ENCODE assay signal across 12 cellular contexts in genomic region chr9:137168575-137168906, GRCh38. TPM values are rescaled to one million over a fixed set of nuclear protein-coding genes. Genes with fewer than 3 reads are reported as not detected.
A peak's percentile ranks its signal among the peaks of the same experiment; 100 is the strongest.
DNase-seq lines count a peak whose midpoint lies in the region; ATAC-seq and TF ChIP-seq lines count a peak whose summit lies in the region.
"Had no signal": no experiment of that assay in that cellular context is flagged by ENCODE, and none has a peak within 500 bp of the region (broad histone marks: within the 10 kb centered on the region; RNA-seq: fewer than 3 reads in every experiment).

No MANE protein-coding gene starts in this region.

- TF ChIP-seq CTCF in CD4-positive, alpha-beta T cell (IDR thresholded peaks at IDR 0.05): no peak
- TF ChIP-seq CTCF in colonic mucosa (IDR thresholded peaks at IDR 0.05): no peak

- H3K4me1 Mint-ChIP-seq in CD4-positive, alpha-beta T cell (ENCODE audit: low read depth): no peaks in the 10 kb centered on the region
- H3K4me1 Mint-ChIP-seq in natural killer cell treated with Interleukin-12 subunit alpha and Interleukin-12 subunit beta and Interleukin-15 and Interleukin-18, amount 100 ng/mL, for 72 hours (ENCODE audit: low read depth in 2 of 2): no peaks in the 10 kb centered on the region

- H3K36me3 Mint-ChIP-seq in CD4-positive, alpha-beta T cell (ENCODE audit: low read depth): no peaks in the 10 kb centered on the region
- H3K36me3 Mint-ChIP-seq in natural killer cell treated with Interleukin-12 subunit alpha and Interleukin-12 subunit beta and Interleukin-15 and Interleukin-18, amount 100 ng/mL, for 72 hours: no peaks in the 10 kb centered on the region
- H3K36me3 Mint-ChIP-seq: IgD-negative memory B cell had no signal

- H3K4me1 ChIP-seq in HUES64 (ENCODE audit: insufficient read depth, low read length): no peaks in the 10 kb centered on the region
- peaks cover 19% of the 10 kb centered on the region for H3K4me1 ChIP-seq in colonic mucosa

- intact Hi-C loops in CD4-positive, alpha-beta T cell (cut with DNase I, micrococcal nuclease): no loop called here
- intact Hi-C loops in colonic mucosa (cut with DNase I): no loop called here

- peak; percentile 26 for ATAC-seq in CD4-positive, alpha-beta T cell (ENCODE audit: poor library complexity)
- peak; percentile 2 to 7 for ATAC-seq in natural killer cell treated with Interleukin-12 subunit alpha and Interleukin-12 subunit beta and Interleukin-15 and Interleukin-18, amount 100 ng/mL, for 72 hours
- ATAC-seq in GM18861 (IDR thresholded peaks at IDR 0.05; ENCODE audit: unreplicated experiment): no peak
- ATAC-seq in GM21381 (IDR thresholded peaks at IDR 0.05; ENCODE audit: unreplicated experiment): no peak

- H3K4me3 ChIP-seq in HUES64 (ENCODE audit: low read length) (peak overlapping the region; percentile 61), colonic mucosa (peak overlapping the region; percentile 40)

- 2% methylated on average over 35 of the region's 35 CpGs for WGBS in HUES64

- no peaks in the 10 kb centered on the region for H3K9me3 Mint-ChIP-seq in CD4-positive, alpha-beta T cell
- no peaks in the 10 kb centered on the region for H3K9me3 Mint-ChIP-seq in natural killer cell treated with Interleukin-12 subunit alpha and Interleukin-12 subunit beta and Interleukin-15 and Interleukin-18, amount 100 ng/mL, for 72 hours
- H3K9me3 Mint-ChIP-seq: IgD-negative memory B cell had no signal

- no peak for DNase-seq in CD4-positive, alpha-beta T cell
- DNase-seq in colonic mucosa (no peak), hippocampal formation (lab: John Stamatoyannopoulos, UW) (no peak)
- no peak for DNase-seq in natural killer cell treated with Interleukin-12 subunit alpha and Interleukin-12 subunit beta and Interleukin-15 and Interleukin-18, amount 100 ng/mL, for 72 hours (ENCODE audit: low spot score)
- no peak for DNase-seq in activated CD8-positive, alpha-beta memory T cell treated with anti-CD3 and anti-CD28 coated beads for 24 hours
- DNase-seq: activated CD4-positive, alpha-beta T cell treated with anti-CD3 and anti-CD28 coated beads, Interleukin-2, amount 50 U/mL, for 4 hours; stimulated activated CD4-positive, alpha-beta T cell treated with anti-CD3 and anti-CD28 coated beads, Interleukin-4, amount 100 ng/mL, for 4 hours had no signal

- H3K27me3 ChIP-seq in CD4-positive, alpha-beta T cell (ENCODE audit: control insufficient read depth, insufficient read depth, low read length): peaks cover 86% of the 10 kb centered on the region
- H3K27me3 ChIP-seq in HUES64 (ENCODE audit: insufficient read depth, low read length) (peaks cover 95% of the 10 kb centered on the region), colonic mucosa (peaks cover 63% of the 10 kb centered on the region)

- no peak overlapping the region for H3K9ac ChIP-seq in HUES64 (ENCODE audit: low read depth, low read length)
- H3K9ac ChIP-seq in colonic mucosa (ENCODE audit: low read depth in 2 of 2, low read length in 2 of 2): peak overlapping the region in 1 of 2 donors; percentile 33

- POLR2A ChIA-PET in CD4-positive, alpha-beta T cell (lab: Charles Lee): no interaction called here

- H3K4me3 Mint-ChIP-seq in CD4-positive, alpha-beta T cell: no peak overlapping the region
- no peak overlapping the region for H3K4me3 Mint-ChIP-seq in natural killer cell treated with Interleukin-12 subunit alpha and Interleukin-12 subunit beta and Interleukin-15 and Interleukin-18, amount 100 ng/mL, for 72 hours

- no peak overlapping the region for H3K27ac ChIP-seq in CD4-positive, alpha-beta T cell (ENCODE audit: low read depth, low read length)
- H3K27ac ChIP-seq in HUES64 (ENCODE audit: low read depth, low read length) (no peak overlapping the region), colonic mucosa (no peak overlapping the region)

- H3K9me3 ChIP-seq in CD4-positive, alpha-beta T cell (ENCODE audit: control insufficient read depth, low read length): no peaks in the 10 kb centered on the region
- H3K9me3 ChIP-seq in HUES64 (ENCODE audit: insufficient read depth, low read depth, low read length): no peaks in the 10 kb centered on the region
- no peaks in the 10 kb centered on the region for H3K9me3 ChIP-seq in colonic mucosa

- peaks cover 39% of the 10 kb centered on the region for H3K27me3 Mint-ChIP-seq in CD4-positive, alpha-beta T cell
- H3K27me3 Mint-ChIP-seq in natural killer cell treated with Interleukin-12 subunit alpha and Interleukin-12 subunit beta and Interleukin-15 and Interleukin-18, amount 100 ng/mL, for 72 hours: peaks cover 7 to 9% of the 10 kb centered on the region in 2 donors

- H3K36me3 ChIP-seq in HUES64 (ENCODE audit: insufficient read depth, low read length): no peaks in the 10 kb centered on the region
- no peaks in the 10 kb centered on the region for H3K36me3 ChIP-seq in colonic mucosa

- CTCF ChIA-PET in CD4-positive, alpha-beta T cell (lab: Charles Lee): no interaction called here

- H3K27ac Mint-ChIP-seq in CD4-positive, alpha-beta T cell: no peak overlapping the region
- H3K27ac Mint-ChIP-seq in natural killer cell treated with Interleukin-12 subunit alpha and Interleukin-12 subunit beta and Interleukin-15 and Interleukin-18, amount 100 ng/mL, for 72 hours: no peak overlapping the region
- H3K27ac Mint-ChIP-seq: IgD-negative memory B cell had no signal

RNA-seq across cellular contexts. Expression of gene LRRC26, which starts 1.3 kb away (rescaled TPM):
- not detected for total RNA-seq in CD4-positive, alpha-beta T cell
- 0.35 TPM for polyA plus RNA-seq in HUES64 (2013, experiment 1 of 2)
- polyA plus RNA-seq in HUES64 (2013, experiment 2 of 2): not detected
- 10 to 100 TPM; 64.6 to 95.8 TPM for total RNA-seq in colonic mucosa
- not detected for total RNA-seq in natural killer cell treated with Interleukin-12 subunit alpha and Interleukin-12 subunit beta and Interleukin-15 and Interleukin-18, amount 100 ng/mL, for 72 hours
- polyA plus RNA-seq: IgD-negative memory B cell had no signal

RNA-seq across cellular contexts. Expression of gene TMEM210, which starts 3.3 kb away (rescaled TPM):
- not detected for total RNA-seq in CD4-positive, alpha-beta T cell
- not detected for polyA plus RNA-seq in HUES64 (2013, experiment 1 of 2)
- not detected for polyA plus RNA-seq in HUES64 (2013, experiment 2 of 2)
- under 1 TPM in 1 of 2 donors, not detected in 1; 0.67 TPM for total RNA-seq in colonic mucosa
- not detected for total RNA-seq in natural killer cell treated with Interleukin-12 subunit alpha and Interleukin-12 subunit beta and Interleukin-15 and Interleukin-18, amount 100 ng/mL, for 72 hours
- total RNA-seq: frontal cortex had no signal
- polyA plus RNA-seq: IgD-negative memory B cell had no signal

RNA-seq across cellular contexts. Expression of gene ANAPC2, which starts 19.8 kb away (rescaled TPM):
- total RNA-seq in CD4-positive, alpha-beta T cell: 100 to 1,000 TPM; 144 to 149 TPM
- 21.6 TPM for polyA plus RNA-seq in HUES64 (2013, experiment 1 of 2)
- polyA plus RNA-seq in HUES64 (2013, experiment 2 of 2): 17.9 TPM
- total RNA-seq in colonic mucosa: 10 to 100 TPM; 33.8 to 67.8 TPM
- 10 to 100 TPM; 75.5 to 98.1 TPM for total RNA-seq in natural killer cell treated with Interleukin-12 subunit alpha and Interleukin-12 subunit beta and Interleukin-15 and Interleukin-18, amount 100 ng/mL, for 72 hours

RNA-seq across cellular contexts. Expression of gene SSNA1, which starts 19.9 kb away (rescaled TPM):
- total RNA-seq in CD4-positive, alpha-beta T cell: 10 to 100 TPM; 30.1 to 30.5 TPM
- 60.6 TPM for polyA plus RNA-seq in HUES64 (2013, experiment 1 of 2)
- 72.3 TPM for polyA plus RNA-seq in HUES64 (2013, experiment 2 of 2)
- total RNA-seq in colonic mucosa: 100 to 1,000 TPM in 1 of 2 donors, 10 to 100 TPM in 1; 60.0 to 100 TPM
- total RNA-seq in natural killer cell treated with Interleukin-12 subunit alpha and Interleukin-12 subunit beta and Interleukin-15 and Interleukin-18, amount 100 ng/mL, for 72 hours: 10 to 100 TPM; 78.3 to 91.4 TPM

RNA-seq across cellular contexts. Expression of gene GRIN1, which starts 29.6 kb away (rescaled TPM):
- not detected for total RNA-seq in CD4-positive, alpha-beta T cell
- 0.55 TPM for polyA plus RNA-seq in HUES64 (2013, experiment 1 of 2)
- 0.51 TPM for polyA plus RNA-seq in HUES64 (2013, experiment 2 of 2)
- under 1 TPM; 0.47 to 0.93 TPM for total RNA-seq in colonic mucosa
- under 1 TPM in 1 of 2 donors, not detected in 1; 0.11 TPM for total RNA-seq in natural killer cell treated with Interleukin-12 subunit alpha and Interleukin-12 subunit beta and Interleukin-15 and Interleukin-18, amount 100 ng/mL, for 72 hours
- polyA plus RNA-seq: IgD-negative memory B cell had no signal

Comparison
In these comparisons a context has a peak if more than half of its experiments do, and no peak if none do; other contexts are left out.
1. ATAC-seq: peak in CD4-positive, alpha-beta T cell (single experiment) and natural killer cell treated with Interleukin-12 subunit alpha and Interleukin-12 subunit beta and Interleukin-15 and Interleukin-18, amount 100 ng/mL, for 72 hours (2 of 2); none in GM18861 (single experiment) and GM21381 (single experiment).
2. RNA of gene LRRC26, which starts 1.3 kb away (total RNA-seq): 64.6 to 95.8 TPM in colonic mucosa; not detected in CD4-positive, alpha-beta T cell and not detected in natural killer cell treated with Interleukin-12 subunit alpha and Interleukin-12 subunit beta and Interleukin-15 and Interleukin-18, amount 100 ng/mL, for 72 hours; every median in the first group is over 10 times any median in the second.